Comparison of ENCODE assay signal across 16 cellular contexts in genomic region chr11:33310720-33311500, GRCh38. TPM values are rescaled to one million over a fixed set of nuclear protein-coding genes. Genes with fewer than 3 reads are reported as not detected.
DNase-seq lines count a peak whose midpoint lies in the region; ATAC-seq and TF ChIP-seq lines count a peak whose summit lies in the region.
"Had no signal": no experiment of that assay in that cellular context is flagged by ENCODE, and none has a peak within 500 bp of the region (broad histone marks: within the 10 kb centered on the region; RNA-seq: fewer than 3 reads in every experiment).

No MANE protein-coding gene starts in this region.

- H3K79me2 ChIP-seq in GM23338 (replicated peaks; ENCODE audit: insufficient read depth) (peaks cover 75% of the 10 kb centered on the region), Karpas-422 (ENCODE audit: low read length) (peaks cover 89% of the 10 kb centered on the region)

- peak overlapping the region; percentile 7; the same call in 1 of the 2 replicates for H3K27ac ChIP-seq in GM23338 (ENCODE audit: low read depth)
- H3K27ac ChIP-seq in ectodermal cell (ENCODE audit: insufficient read depth, low read depth, low read length, poor library complexity, severe bottlenecking): peak overlapping the region; percentile 40
- H3K27ac ChIP-seq in Karpas-422 (ENCODE audit: low read length): no peak overlapping the region
- H3K27ac ChIP-seq: skin epidermis, thoracic aorta had no signal

- H3K4me2 ChIP-seq in GM23338 (0 out of 2 replicates have a peak overlapping the region, but pooled peaks have one; percentile 19), Karpas-422 (ENCODE audit: low read depth, low read length, poor library complexity, severe bottlenecking) (no peak overlapping the region)

- H3K9me3 ChIP-seq in ectodermal cell (ENCODE audit: control insufficient read depth, low read length): no peaks in the 10 kb centered on the region
- no peaks in the 10 kb centered on the region for H3K9me3 ChIP-seq in Karpas-422 (ENCODE audit: low read length)
- H3K9me3 ChIP-seq: thoracic aorta had no signal

- no peak for TF ChIP-seq CTCF in GM23338 (conservative IDR thresholded peaks at IDR 0.05; ENCODE audit: low read depth in 2 of 2)
- TF ChIP-seq CTCF in osteocyte (IDR thresholded peaks at IDR 0.05): no peak

- H3K36me3 ChIP-seq in GM23338 (ENCODE audit: insufficient read depth): no peaks in the 10 kb centered on the region
- no peaks in the 10 kb centered on the region for H3K36me3 ChIP-seq in ectodermal cell (ENCODE audit: control insufficient read depth, insufficient read depth, low read length)
- no peaks in the 10 kb centered on the region for H3K36me3 ChIP-seq in Karpas-422 (ENCODE audit: insufficient read depth, low read length)
- H3K36me3 ChIP-seq: thoracic aorta had no signal

- H3K4me3 ChIP-seq in GM23338 (no peak overlapping the region), ectodermal cell (ENCODE audit: insufficient read depth, low read depth, low read length) (no peak overlapping the region), Karpas-422 (ENCODE audit: low read length) (no peak overlapping the region)
- H3K4me3 ChIP-seq: skin epidermis, thoracic aorta had no signal

- H3K4me3 Mint-ChIP-seq in GM23338: no peak overlapping the region
- no peak overlapping the region for H3K4me3 Mint-ChIP-seq in osteocyte (ENCODE audit: unreplicated experiment)
- H3K4me3 Mint-ChIP-seq: central memory CD8-positive, alpha-beta T cell had no signal

- 0 out of 2 replicates have a peak, but pooled peaks cover 11% of the 10 kb centered on the region for H4K20me1 ChIP-seq in GM23338 (replicated peaks; ENCODE audit: insufficient read depth)
- H4K20me1 ChIP-seq in Karpas-422 (ENCODE audit: insufficient read depth, low read depth, low read length): no peaks in the 10 kb centered on the region; the same call in 1 of the 2 replicates

- ATAC-seq in GM23338: peak; percentile 92
- ATAC-seq: esophagus mucosa had no signal

- H3K27me3 Mint-ChIP-seq in GM23338 (ENCODE audit: insufficient read depth, low read depth, poor library complexity): peaks cover 1% of the 10 kb centered on the region
- H3K27me3 Mint-ChIP-seq in osteocyte (ENCODE audit: unreplicated experiment): no peaks in the 10 kb centered on the region
- H3K27me3 Mint-ChIP-seq: central memory CD8-positive, alpha-beta T cell; naive B cell had no signal

- WGBS in ectodermal cell, 2 experiments: 82 to 84% methylated on average over 9 of the region's 9 CpGs

- no peaks in the 10 kb centered on the region for H3F3A ChIP-seq in GM23338 (replicated peaks; ENCODE audit: low read depth)

- no peaks in the 10 kb centered on the region for H3K9me2 ChIP-seq in GM23338 (ENCODE audit: insufficient read depth)
- H3K9me2 ChIP-seq in Karpas-422 (replicated peaks; ENCODE audit: insufficient read depth, low read length): no peaks in the 10 kb centered on the region

- H3K27ac Mint-ChIP-seq in GM23338 (peak overlapping the region; percentile 79), osteocyte (ENCODE audit: unreplicated experiment) (peak overlapping the region; percentile 67)

- H3K4me1 Mint-ChIP-seq in GM23338: peaks cover 22% of the 10 kb centered on the region; the same call in 2 of the 3 replicates
- peaks cover 44% of the 10 kb centered on the region for H3K4me1 Mint-ChIP-seq in osteocyte (ENCODE audit: unreplicated experiment)

- H3K4me1 ChIP-seq in GM23338 (ENCODE audit: insufficient read depth) (peaks cover 23% of the 10 kb centered on the region), ectodermal cell (ENCODE audit: control insufficient read depth, insufficient read depth, low read length) (no peaks in the 10 kb centered on the region), Karpas-422 (ENCODE audit: low read length) (peaks cover 20% of the 10 kb centered on the region)

- H3K9me3 Mint-ChIP-seq in GM23338: no peaks in the 10 kb centered on the region
- H3K9me3 Mint-ChIP-seq in osteocyte (ENCODE audit: unreplicated experiment): no peaks in the 10 kb centered on the region
- H3K9me3 Mint-ChIP-seq: central memory CD8-positive, alpha-beta T cell; naive B cell had no signal

- DNase-seq in GM23338 (ENCODE audit: low spot score) (peak; percentile 59), M059J (ENCODE audit: low read depth) (peak; percentile 87), osteocyte (ENCODE audit: extremely low spot score, unreplicated experiment) (no peak), hippocampal formation (lab: John Stamatoyannopoulos, UW) (no peak), Karpas-422 (no peak), NCI-H524 (lab: John Stamatoyannopoulos, UW) (no peak)
- DNase-seq: activated CD4-positive, alpha-beta T cell treated with anti-CD3 and anti-CD28 coated beads for 48 hours; naive B cell; NCI-H2171; OCI-M1; SW 1271 had no signal

- H3K9ac ChIP-seq in Karpas-422 (ENCODE audit: low read length): no peak overlapping the region

- H3K27me3 ChIP-seq in GM23338 (ENCODE audit: insufficient read depth) (no peaks in the 10 kb centered on the region), ectodermal cell (ENCODE audit: control insufficient read depth, insufficient read depth, low read length, poor library complexity, severe bottlenecking) (no peaks in the 10 kb centered on the region), Karpas-422 (ENCODE audit: low read length) (no peaks in the 10 kb centered on the region)

- no peak overlapping the region for H2AFZ ChIP-seq in GM23338
- no peak overlapping the region for H2AFZ ChIP-seq in Karpas-422 (ENCODE audit: low read length)

- H3K36me3 Mint-ChIP-seq in GM23338 (ENCODE audit: low read depth): no peaks in the 10 kb centered on the region
- H3K36me3 Mint-ChIP-seq in osteocyte (ENCODE audit: unreplicated experiment): peaks cover 2% of the 10 kb centered on the region
- H3K36me3 Mint-ChIP-seq: naive B cell had no signal

TF ChIP-seq in GM23338, 12 proteins besides CTCF, POLR2A, EP300 and RAD21 (continues in another document):
- no peak for TF ChIP-seq EZH2 (IDR thresholded peaks at IDR 0.05; ENCODE audit: low read depth, unreplicated experiment)
- TF ChIP-seq REST (IDR thresholded peaks at IDR 0.05; ENCODE audit: unreplicated experiment): no peak
- TF ChIP-seq ZNF114 (CRISPR knock-in tag; IDR thresholded peaks at IDR 0.05): no peak

RNA-seq across cellular contexts. Expression of gene HIPK3, which starts 53.7 kb away (rescaled TPM):
- 20.5 and 29.8 TPM in 2 replicates for total RNA-seq in GM23338 (2014; rRNA removed; shearing (Covaris generic))
- 4.7 and 5.5 TPM in 2 replicates for polyA plus RNA-seq in GM23338 (2016; fragmentation: Nextera tagmentation; extraction: Ambion mirVana)
- total RNA-seq in M059J (2014; rRNA removed; shearing (Covaris generic)): 32.4 and 39.8 TPM in 2 replicates
- polyA plus RNA-seq in ectodermal cell (2013, experiment 1 of 4): 8.6 TPM
- 8.6 TPM for polyA plus RNA-seq in ectodermal cell (2013, experiment 2 of 4)
- polyA plus RNA-seq in ectodermal cell (2013, experiment 3 of 4): 8.0 TPM
- 9.9 TPM for polyA plus RNA-seq in ectodermal cell (2013, experiment 4 of 4)
- 78.8 and 80.7 TPM in 2 replicates for total RNA-seq in osteocyte
- total RNA-seq in Karpas-422 (2014; rRNA removed; shearing (Covaris generic); ENCODE audit: low replicate concordance): 35.8 and 67.0 TPM in 2 replicates

Comparison
In these comparisons a context has a peak if more than half of its experiments do, and no peak if none do; other contexts are left out.
1. DNase-seq: peak in GM23338 (single experiment) and M059J (single experiment); none in osteocyte (single experiment), hippocampal formation (0 of 2), Karpas-422 (single experiment) and NCI-H524 (0 of 2).